10 cellular contexts compared by ENCODE assay signal in the genomic region with DNA sequence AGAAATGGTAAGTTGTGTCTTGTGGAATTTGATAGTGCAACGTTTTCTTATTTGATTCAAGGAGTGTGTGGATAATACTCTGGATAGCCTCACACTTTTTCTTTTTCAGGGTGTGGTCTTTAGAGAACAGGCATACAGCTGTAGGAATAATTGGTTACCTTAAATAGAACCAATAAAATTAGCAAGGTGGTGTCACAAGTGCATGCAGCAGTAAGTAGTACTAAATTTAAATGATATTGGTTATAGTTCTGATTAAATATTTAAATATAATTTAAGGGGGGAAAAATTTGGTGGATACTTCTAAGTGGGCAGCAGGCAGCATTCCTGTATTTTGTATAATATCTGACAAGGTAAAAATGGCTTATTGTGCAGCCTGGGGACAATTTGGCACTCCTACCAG. TPM values are rescaled to one million over a fixed set of nuclear protein-coding genes. Genes with fewer than 3 reads are reported as not detected.
A peak's percentile ranks its signal among the peaks of the same experiment; 100 is the strongest.
DNase-seq lines count a peak whose midpoint lies in the region; ATAC-seq and TF ChIP-seq lines count a peak whose summit lies in the region.
"Had no signal": no experiment of that assay in that cellular context is flagged by ENCODE, and none has a peak within 500 bp of the region (broad histone marks: within the 10 kb centered on the region; RNA-seq: fewer than 3 reads in every experiment).

No MANE protein-coding gene starts in this region.

- peak overlapping the region; percentile 100 for H3K4me3 Mint-ChIP-seq in activated T-cell treated with anti-CD3 and anti-CD28 coated beads, Interleukin-2, amount 50 U/mL, for 4 hours
- peak overlapping the region; percentile 96 for H3K4me3 Mint-ChIP-seq in activated T-helper 17 cell treated with anti-CD3 and anti-CD28 coated beads, Interleukin-2, amount 50 U/mL, for 72 hours

- no peak for TF ChIP-seq EP300 in stomach (IDR thresholded peaks at IDR 0.05)

- no peaks in the 10 kb centered on the region for H3K9me3 Mint-ChIP-seq in activated T-cell treated with anti-CD3 and anti-CD28 coated beads, Interleukin-2, amount 50 U/mL, for 4 hours
- no peaks in the 10 kb centered on the region for H3K9me3 Mint-ChIP-seq in activated T-helper 17 cell treated with anti-CD3 and anti-CD28 coated beads, Interleukin-2, amount 50 U/mL, for 72 hours

- H3K27me3 ChIP-seq in iPS-18a (ENCODE audit: control insufficient read depth, insufficient read depth, low read length): no peaks in the 10 kb centered on the region
- no peaks in the 10 kb centered on the region for H3K27me3 ChIP-seq in stomach

- ATAC-seq in activated T-cell treated with anti-CD3 and anti-CD28 coated beads, Interleukin-2, amount 50 U/mL, for 4 hours: no peak
- no peak for ATAC-seq in activated T-helper 17 cell treated with anti-CD3 and anti-CD28 coated beads, Interleukin-2, amount 50 U/mL, for 72 hours (replicated peaks)
- no peak for ATAC-seq in left lobe of liver

- no peaks in the 10 kb centered on the region for H3K27me3 Mint-ChIP-seq in activated T-cell treated with anti-CD3 and anti-CD28 coated beads, Interleukin-2, amount 50 U/mL, for 4 hours (ENCODE audit: low read depth)
- H3K27me3 Mint-ChIP-seq in activated T-helper 17 cell treated with anti-CD3 and anti-CD28 coated beads, Interleukin-2, amount 50 U/mL, for 72 hours: no peaks in the 10 kb centered on the region

- no peak overlapping the region for H3K27ac Mint-ChIP-seq in activated T-helper 17 cell treated with anti-CD3 and anti-CD28 coated beads, Interleukin-2, amount 50 U/mL, for 72 hours

- H3K4me1 ChIP-seq in iPS-18a (ENCODE audit: control insufficient read depth, low read depth, low read length) (peaks cover 18% of the 10 kb centered on the region), stomach (peaks cover 69 to 80% (median 77%) of the 10 kb centered on the region in 4 donors)

- no peak for TF ChIP-seq POLR2A in stomach (IDR thresholded peaks at IDR 0.05)

- H3K36me3 Mint-ChIP-seq in activated T-cell treated with anti-CD3 and anti-CD28 coated beads, Interleukin-2, amount 50 U/mL, for 4 hours (ENCODE audit: insufficient read depth): peaks cover 53% of the 10 kb centered on the region
- H3K36me3 Mint-ChIP-seq in activated T-helper 17 cell treated with anti-CD3 and anti-CD28 coated beads, Interleukin-2, amount 50 U/mL, for 72 hours (ENCODE audit: low read depth): peaks cover 86% of the 10 kb centered on the region

- 2 to 11% (median 6%) methylated on average over 1 of the region's 1 CpG for WGBS in stomach, 5 donors

- H3K4me3 ChIP-seq in iPS-18a (ENCODE audit: low read length): peak overlapping the region; percentile 85
- peak overlapping the region in 2 of 4 donors; percentile 72 to 86 for H3K4me3 ChIP-seq in stomach

- no peak overlapping the region for H3K27ac ChIP-seq in iPS-18a (ENCODE audit: low read length)
- peak overlapping the region in 3 of 5 donors; percentile 15 to 43 (median 16) for H3K27ac ChIP-seq in stomach

- H3K9me3 ChIP-seq in iPS-18a (ENCODE audit: control insufficient read depth, low read depth, low read length) (no peaks in the 10 kb centered on the region), stomach (no peaks in the 10 kb centered on the region)

- no peak overlapping the region for H3K9ac ChIP-seq in iPS-18a (ENCODE audit: low read length)

- TF ChIP-seq CTCF in stomach (IDR thresholded peaks at IDR 0.05): no peak

- no peak for DNase-seq in activated T-cell treated with anti-CD3 and anti-CD28 coated beads, Interleukin-2, amount 50 U/mL, for 4 hours
- no peak for DNase-seq in activated T-cell treated with anti-CD3 and anti-CD28 coated beads, Interleukin-2, amount 50 U/mL, for 48 hours
- no peak for DNase-seq in stomach
- DNase-seq in NCI-H1694 (lab: John Stamatoyannopoulos, UW): no peak
- DNase-seq in left lobe of liver (ENCODE audit: low spot score): no peak
- DNase-seq in cerebellar cortex (ENCODE audit: low spot score): no peak
- DNase-seq: C1 segment of cervical spinal cord, NCI-H446 treated with DMSO at 0.1 percent for 48 hours had no signal

- intact Hi-C loops in stomach (cut with DNase I; ENCODE audit: low total_unique reads): no loop called here

- peaks cover 60% of the 10 kb centered on the region for H3K36me3 ChIP-seq in iPS-18a (ENCODE audit: control insufficient read depth, low read depth, low read length)
- H3K36me3 ChIP-seq in stomach: peaks cover 8 to 37% (median 15%) of the 10 kb centered on the region in 4 donors

- peaks cover 55% of the 10 kb centered on the region for H3K4me1 Mint-ChIP-seq in activated T-cell treated with anti-CD3 and anti-CD28 coated beads, Interleukin-2, amount 50 U/mL, for 4 hours (ENCODE audit: low read depth)
- peaks cover 46% of the 10 kb centered on the region for H3K4me1 Mint-ChIP-seq in activated T-helper 17 cell treated with anti-CD3 and anti-CD28 coated beads, Interleukin-2, amount 50 U/mL, for 72 hours

RNA-seq across cellular contexts. Expression of a gene that starts 3.7 kb away (rescaled TPM):
- 10 to 100 TPM; 64.2 to 75.7 (median 70.0) TPM for total RNA-seq in activated T-cell treated with anti-CD3 and anti-CD28 coated beads, Interleukin-2, amount 50 U/mL, for 4 hours
- 10 to 100 TPM; 46.1 to 58.1 TPM for total RNA-seq in activated T-helper 17 cell treated with anti-CD3 and anti-CD28 coated beads, Interleukin-2, amount 50 U/mL, for 72 hours
- 10 to 100 TPM; 28.6 to 84.1 (median 63.4) TPM for total RNA-seq in stomach
- 10 to 100 TPM in 2 of 3 donors, 1 to 10 TPM in 1; 6.6 to 13.6 (median 11.1) TPM for polyA plus RNA-seq in stomach
- total RNA-seq in left lobe of liver: 30.3 TPM
